Comparison of ENCODE assay signal across 1 cellular context in the genomic region with DNA sequence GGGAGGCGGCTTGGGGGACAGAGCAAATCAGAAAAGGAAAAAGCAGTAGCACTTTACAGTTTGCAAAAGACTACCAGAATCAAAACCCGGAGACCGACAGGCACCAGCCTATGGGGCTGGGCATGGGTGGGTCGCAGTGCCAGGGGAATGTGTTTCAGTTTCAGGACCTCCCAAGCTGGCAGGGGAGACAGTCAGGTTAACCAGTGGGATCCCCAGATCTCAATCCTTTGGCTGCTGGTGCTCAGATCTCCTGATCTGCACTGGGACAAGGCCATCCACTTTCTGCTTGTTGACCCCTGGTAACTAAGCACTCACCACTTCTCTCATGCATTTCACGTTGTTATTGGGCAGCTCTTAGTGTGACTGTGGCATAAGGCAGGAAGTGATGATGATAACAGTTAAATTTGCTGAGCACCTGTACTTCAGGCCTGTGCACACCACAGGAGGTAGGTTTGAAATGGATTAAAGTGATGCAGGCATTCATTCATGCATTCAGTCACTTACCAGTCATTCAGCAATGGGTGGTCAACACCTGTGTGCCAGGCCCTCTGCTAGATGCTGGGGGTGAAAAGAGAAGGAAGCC.
TF ChIP-seq lines count a peak whose summit lies in the region.

No MANE protein-coding gene starts in this region.

TF ChIP-seq in SK-N-SH, 30 proteins besides CTCF, POLR2A, EP300 and RAD21:
- TF ChIP-seq RFX5 (IDR thresholded peaks at IDR 0.05; ENCODE audit: low read length) (peak; percentile 76), SMC3 (IDR thresholded peaks at IDR 0.05; ENCODE audit: low read depth, low read length) (no peak)
- TF ChIP-seq, protein P1, sequence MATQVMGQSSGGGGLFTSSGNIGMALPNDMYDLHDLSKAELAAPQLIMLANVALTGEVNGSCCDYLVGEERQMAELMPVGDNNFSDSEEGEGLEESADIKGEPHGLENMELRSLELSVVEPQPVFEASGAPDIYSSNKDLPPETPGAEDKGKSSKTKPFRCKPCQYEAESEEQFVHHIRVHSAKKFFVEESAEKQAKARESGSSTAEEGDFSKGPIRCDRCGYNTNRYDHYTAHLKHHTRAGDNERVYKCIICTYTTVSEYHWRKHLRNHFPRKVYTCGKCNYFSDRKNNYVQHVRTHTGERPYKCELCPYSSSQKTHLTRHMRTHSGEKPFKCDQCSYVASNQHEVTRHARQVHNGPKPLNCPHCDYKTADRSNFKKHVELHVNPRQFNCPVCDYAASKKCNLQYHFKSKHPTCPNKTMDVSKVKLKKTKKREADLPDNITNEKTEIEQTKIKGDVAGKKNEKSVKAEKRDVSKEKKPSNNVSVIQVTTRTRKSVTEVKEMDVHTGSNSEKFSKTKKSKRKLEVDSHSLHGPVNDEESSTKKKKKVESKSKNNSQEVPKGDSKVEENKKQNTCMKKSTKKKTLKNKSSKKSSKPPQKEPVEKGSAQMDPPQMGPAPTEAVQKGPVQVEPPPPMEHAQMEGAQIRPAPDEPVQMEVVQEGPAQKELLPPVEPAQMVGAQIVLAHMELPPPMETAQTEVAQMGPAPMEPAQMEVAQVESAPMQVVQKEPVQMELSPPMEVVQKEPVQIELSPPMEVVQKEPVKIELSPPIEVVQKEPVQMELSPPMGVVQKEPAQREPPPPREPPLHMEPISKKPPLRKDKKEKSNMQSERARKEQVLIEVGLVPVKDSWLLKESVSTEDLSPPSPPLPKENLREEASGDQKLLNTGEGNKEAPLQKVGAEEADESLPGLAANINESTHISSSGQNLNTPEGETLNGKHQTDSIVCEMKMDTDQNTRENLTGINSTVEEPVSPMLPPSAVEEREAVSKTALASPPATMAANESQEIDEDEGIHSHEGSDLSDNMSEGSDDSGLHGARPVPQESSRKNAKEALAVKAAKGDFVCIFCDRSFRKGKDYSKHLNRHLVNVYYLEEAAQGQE (IDR thresholded peaks at IDR 0.05; ENCODE audit: low read depth, low read length): no peak
